25 cellular contexts compared by ENCODE assay signal in genomic region chr7:41760293-41760692, GRCh38. TPM values are rescaled to one million over a fixed set of nuclear protein-coding genes. Genes with fewer than 3 reads are reported as not detected.
"Had no signal": no experiment of that assay in that cellular context is flagged by ENCODE, and none has a peak within 500 bp of the region (broad histone marks: within the 10 kb centered on the region; RNA-seq: fewer than 3 reads in every experiment).

No MANE protein-coding gene starts in this region.

- H3K4me3 Mint-ChIP-seq: activated CD4-positive, alpha-beta T cell treated with anti-CD3 and anti-CD28 coated beads, Interleukin-2, amount 10 ng/mL, durations not matched to agents 7 days and 5 days; activated naive CD8-positive, alpha-beta T cell treated with anti-CD3 and anti-CD28 coated beads for 36 hours; activated T-cell treated with anti-CD3 and anti-CD28 coated beads, Interleukin-2, amount 50 U/mL, for 72 hours; natural killer cell treated with Interleukin-12 subunit alpha and Interleukin-12 subunit beta and Interleukin-15 and Interleukin-18, amount 100 ng/mL, for 72 hours; type B pancreatic cell had no signal

- H3K36me3 ChIP-seq: prostate gland, suprapubic skin had no signal

- H3K27me3 Mint-ChIP-seq: activated CD4-positive, alpha-beta T cell treated with anti-CD3 and anti-CD28 coated beads, Interleukin-2, amount 10 ng/mL, durations not matched to agents 7 days and 5 days; activated naive CD8-positive, alpha-beta T cell treated with anti-CD3 and anti-CD28 coated beads for 36 hours; natural killer cell treated with Interleukin-12 subunit alpha and Interleukin-12 subunit beta and Interleukin-15 and Interleukin-18, amount 100 ng/mL, for 72 hours; type B pancreatic cell had no signal

- H3K27ac ChIP-seq: body of pancreas, coronary artery, foreskin keratinocyte, prostate gland, skin epidermis, suprapubic skin had no signal

- H3K9me3 ChIP-seq: body of pancreas, prostate gland had no signal

- DNase-seq: activated CD4-positive, alpha-beta T cell treated with anti-CD3 and anti-CD28 coated beads, Interleukin-2, amount 10 ng/mL, durations not matched to agents 7 days and 5 days; activated CD8-positive, alpha-beta memory T cell treated with anti-CD3 and anti-CD28 coated beads, Interleukin-2, amount 50 U/mL, for 48 hours; activated gamma-delta T cell treated with Interleukin-2 at 50 U/mL for 16 hours; activated naive CD8-positive, alpha-beta T cell treated with anti-CD3 and anti-CD28 coated beads for 36 hours; activated T-cell treated with anti-CD3 and anti-CD28 coated beads, Interleukin-2, amount 50 U/mL, for 72 hours; amygdala; body of pancreas; central memory CD4-positive, alpha-beta T cell; effector CD4-positive, alpha-beta T cell; glutamatergic neuron; hypothalamus; kidney glomerular epithelial cell; mesendoderm; nucleus accumbens; right cardiac atrium; stimulated activated CD4-positive, alpha-beta T cell treated with anti-CD3 and anti-CD28 coated beads, Interleukin-4, amount 100 ng/mL, for 24 hours; stimulated activated naive CD8-positive, alpha-beta T cell treated with anti-CD3 and anti-CD28 coated beads, Interleukin-15, Interleukin-2, amounts not matched to agents 100 U/mL and 50 U/mL, for 24 hours had no signal

- H3K4me1 ChIP-seq: body of pancreas, foreskin keratinocyte, prostate gland, suprapubic skin had no signal

- H3K27me3 ChIP-seq: body of pancreas, foreskin keratinocyte, suprapubic skin had no signal

- H3K4me1 Mint-ChIP-seq: activated CD4-positive, alpha-beta T cell treated with anti-CD3 and anti-CD28 coated beads, Interleukin-2, amount 10 ng/mL, durations not matched to agents 7 days and 5 days; activated naive CD8-positive, alpha-beta T cell treated with anti-CD3 and anti-CD28 coated beads for 36 hours had no signal

- H3K27ac Mint-ChIP-seq: activated CD4-positive, alpha-beta T cell treated with anti-CD3 and anti-CD28 coated beads, Interleukin-2, amount 10 ng/mL, durations not matched to agents 7 days and 5 days; activated naive CD8-positive, alpha-beta T cell treated with anti-CD3 and anti-CD28 coated beads for 36 hours; activated T-cell treated with anti-CD3 and anti-CD28 coated beads, Interleukin-2, amount 50 U/mL, for 72 hours; type B pancreatic cell had no signal

- H3K36me3 Mint-ChIP-seq: activated naive CD8-positive, alpha-beta T cell treated with anti-CD3 and anti-CD28 coated beads for 36 hours; type B pancreatic cell had no signal

- ATAC-seq: activated T-cell treated with anti-CD3 and anti-CD28 coated beads, Interleukin-2, amount 50 U/mL, for 72 hours; body of pancreas; foreskin keratinocyte; natural killer cell treated with Interleukin-12 subunit alpha and Interleukin-12 subunit beta and Interleukin-15 and Interleukin-18, amount 100 ng/mL, for 72 hours; right cardiac atrium; stimulated activated naive CD8-positive, alpha-beta T cell treated with anti-CD3 and anti-CD28 coated beads, Interleukin-15, Interleukin-2, amounts not matched to agents 100 U/mL and 50 U/mL, for 24 hours had no signal

- H3K4me3 ChIP-seq: body of pancreas, coronary artery, prostate gland, skin epidermis, suprapubic skin had no signal

RNA-seq across cellular contexts. Expression of gene INHBA, which starts 57.4 kb away (rescaled TPM):
- total RNA-seq: activated CD4-positive, alpha-beta T cell treated with anti-CD3 and anti-CD28 coated beads, Interleukin-2, amount 10 ng/mL, durations not matched to agents 7 days and 5 days; activated naive CD8-positive, alpha-beta T cell treated with anti-CD3 and anti-CD28 coated beads for 36 hours; T-helper 2 cell treated with Interferon-gamma antibody and Interleukin-4, amounts not matched to agents 100 ng/mL and 5 ng/mL, for 36 hours had no signal
